Comparison of ENCODE assay signal across 1 cellular context in genomic region chr22:27240298-27240885, GRCh38.
TF ChIP-seq lines count a peak whose summit lies in the region.

No MANE protein-coding gene starts in this region.

TF ChIP-seq in endothelial cell of umbilical vein, 7 proteins besides CTCF, POLR2A, EP300 and RAD21 (continued from another document):
- TF ChIP-seq MYC (IDR thresholded peaks at IDR 0.05; ENCODE audit: low read depth, low read length) (no peak), EZH2 (IDR thresholded peaks at IDR 0.05; ENCODE audit: borderline replicate concordance, low read depth, low read length, severe bottlenecking) (no peak), POLR2AphosphoS5 (IDR thresholded peaks at IDR 0.05; ENCODE audit: insufficient read depth, low read depth, low read length) (no peak), FOS (IDR thresholded peaks at IDR 0.05; ENCODE audit: borderline replicate concordance, insufficient read depth, low read length) (no peak), JUN (IDR thresholded peaks at IDR 0.05; ENCODE audit: borderline replicate concordance, insufficient read depth, insufficient read length, low read depth) (no peak)
